In the genomic region with DNA sequence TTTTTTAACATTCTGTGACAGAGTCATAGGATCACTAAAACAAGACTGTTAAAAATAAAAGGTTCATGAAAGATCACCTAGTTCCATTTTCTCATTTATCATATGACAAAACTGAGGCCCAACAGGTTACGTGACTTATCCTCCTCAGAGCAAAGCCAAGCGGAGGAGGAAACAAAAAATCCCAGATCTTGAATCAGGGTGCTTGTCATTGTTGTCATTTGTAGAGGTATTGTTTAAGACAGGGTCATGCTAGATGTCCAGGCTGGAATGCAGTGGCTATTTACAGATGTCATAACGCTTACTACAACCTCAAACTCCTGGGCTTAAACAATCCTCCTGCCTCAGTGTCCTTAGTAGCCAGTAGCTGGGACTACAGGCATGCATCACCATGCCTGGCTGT, we compare ENCODE assay signal across 35 cellular contexts.
"Had no signal": no experiment of that assay in that cellular context is flagged by ENCODE, and none has a peak within 500 bp of the region (broad histone marks: within the 10 kb centered on the region; RNA-seq: fewer than 3 reads in every experiment).

No MANE protein-coding gene starts in this region.

- H3K9me3 Mint-ChIP-seq: activated naive CD8-positive, alpha-beta T cell treated with anti-CD3 and anti-CD28 coated beads, Interleukin-2, amount 10 ng/mL, durations not matched to agents 7 days and 5 days had no signal

- H3K4me1 ChIP-seq: ascending aorta had no signal

- H3K27me3 Mint-ChIP-seq: activated B cell treated with CpG ODN at 0.5 μM for 24 hours; activated CD4-positive, alpha-beta memory T cell treated with anti-CD3 and anti-CD28 coated beads, Interleukin-2, amount 10 ng/mL, durations not matched to agents 7 days and 5 days; activated CD4-positive, alpha-beta T cell treated with anti-CD3 and anti-CD28 coated beads, Interleukin-2, amount 10 ng/mL, durations not matched to agents 24 days and 14 days; activated CD8-positive, alpha-beta memory T cell treated with anti-CD3 and anti-CD28 coated beads, Interleukin-2, amount 10 ng/mL, durations not matched to agents 7 days and 5 days; activated naive CD4-positive, alpha-beta T cell treated with anti-CD3 and anti-CD28 coated beads, Interleukin-2, amount 10 ng/mL, durations not matched to agents 7 days and 5 days; activated naive CD4-positive, alpha-beta T cell treated with anti-CD3 and anti-CD28 coated beads, Interleukin-2, amount 50 U/mL, for 24 hours; activated naive CD8-positive, alpha-beta T cell; activated naive CD8-positive, alpha-beta T cell treated with anti-CD3 and anti-CD28 coated beads, Interleukin-2, amount 10 ng/mL, durations not matched to agents 7 days and 5 days; activated naive CD8-positive, alpha-beta T cell treated with anti-CD3 and anti-CD28 coated beads, Interleukin-2, amount 50 U/mL, for 24 hours; activated T-cell treated with anti-CD3 and anti-CD28 coated beads, Interleukin-2, amount 50 U/mL, for 24 hours; central memory CD8-positive, alpha-beta T cell had no signal

- H3K9me3 ChIP-seq: ascending aorta had no signal

- H3K27me3 ChIP-seq: ascending aorta, cardiac muscle cell had no signal

- DNase-seq: activated B cell treated with CpG ODN at 0.5 μM for 24 hours; activated CD4-positive, alpha-beta memory T cell treated with anti-CD3 and anti-CD28 coated beads, Interleukin-2, amount 10 ng/mL, durations not matched to agents 7 days and 5 days; activated CD4-positive, alpha-beta T cell treated with anti-CD3 and anti-CD28 coated beads for 4 hours; activated CD4-positive, alpha-beta T cell treated with anti-CD3 and anti-CD28 coated beads, Interleukin-2, amount 10 ng/mL, durations not matched to agents 24 days and 14 days; activated CD4-positive, alpha-beta T cell treated with anti-CD3 and anti-CD28 coated beads, Interleukin-2, amount 50 U/mL, for 48 hours; activated CD4-positive, CD25-positive, alpha-beta regulatory T cell treated with anti-CD3 and anti-CD28 coated beads, Interleukin-2, amount 50 U/mL, for 72 hours; activated CD8-positive, alpha-beta memory T cell treated with anti-CD3 and anti-CD28 coated beads for 24 hours; activated CD8-positive, alpha-beta memory T cell treated with anti-CD3 and anti-CD28 coated beads, Interleukin-2, amount 10 ng/mL, durations not matched to agents 7 days and 5 days; activated CD8-positive, alpha-beta memory T cell treated with anti-CD3 and anti-CD28 coated beads, Interleukin-2, amount 50 U/mL, for 48 hours; activated CD8-positive, alpha-beta T cell treated with anti-CD3 and anti-CD28 coated beads, Interleukin-2, amount 10 ng/mL, durations not matched to agents 7 days and 5 days; activated effector memory CD4-positive, alpha-beta T cell treated with Interleukin-2 at 50 U/mL for 16 hours; activated gamma-delta T cell; activated naive CD4-positive, alpha-beta T cell treated with anti-CD3 and anti-CD28 coated beads, Interleukin-2, amount 10 ng/mL, durations not matched to agents 7 days and 5 days; activated naive CD4-positive, alpha-beta T cell treated with Interleukin-2 at 50 U/mL for 16 hours; activated naive CD8-positive, alpha-beta T cell treated with anti-CD3 and anti-CD28 coated beads, Interleukin-2, amount 10 ng/mL, durations not matched to agents 7 days and 5 days; activated naive CD8-positive, alpha-beta T cell treated with anti-CD3 and anti-CD28 coated beads, Interleukin-2, amount 50 U/mL, for 24 hours; activated T-cell treated with anti-CD3 and anti-CD28 coated beads, Interleukin-2, amount 50 U/mL, for 24 hours; activated T-cell treated with anti-CD3 and anti-CD28 coated beads, Interleukin-2, amount 50 U/mL, for 48 hours; amygdala; anterior cingulate cortex; caudate nucleus; cerebellar nuclear complex; T-helper 1 cell; T-helper 2 cell; T-helper 9 cell had no signal

- H3K36me3 Mint-ChIP-seq: activated CD8-positive, alpha-beta memory T cell treated with anti-CD3 and anti-CD28 coated beads, Interleukin-2, amount 10 ng/mL, durations not matched to agents 7 days and 5 days; activated naive CD4-positive, alpha-beta T cell treated with anti-CD3 and anti-CD28 coated beads, Interleukin-2, amount 10 ng/mL, durations not matched to agents 7 days and 5 days; activated naive CD4-positive, alpha-beta T cell treated with anti-CD3 and anti-CD28 coated beads, Interleukin-2, amount 50 U/mL, for 24 hours; activated naive CD8-positive, alpha-beta T cell; activated naive CD8-positive, alpha-beta T cell treated with anti-CD3 and anti-CD28 coated beads, Interleukin-2, amount 10 ng/mL, durations not matched to agents 7 days and 5 days had no signal

- H3K4me3 Mint-ChIP-seq: activated B cell treated with CpG ODN at 0.5 μM for 24 hours; activated CD4-positive, alpha-beta memory T cell treated with anti-CD3 and anti-CD28 coated beads, Interleukin-2, amount 10 ng/mL, durations not matched to agents 7 days and 5 days; activated CD4-positive, alpha-beta T cell treated with anti-CD3 and anti-CD28 coated beads, Interleukin-2, amount 10 ng/mL, durations not matched to agents 24 days and 14 days; activated CD8-positive, alpha-beta memory T cell treated with anti-CD3 and anti-CD28 coated beads, Interleukin-2, amount 10 ng/mL, durations not matched to agents 7 days and 5 days; activated CD8-positive, alpha-beta T cell treated with anti-CD3 and anti-CD28 coated beads, Interleukin-2, amount 10 ng/mL, durations not matched to agents 7 days and 5 days; activated naive CD4-positive, alpha-beta T cell treated with anti-CD3 and anti-CD28 coated beads, Interleukin-2, amount 10 ng/mL, durations not matched to agents 7 days and 5 days; activated naive CD4-positive, alpha-beta T cell treated with anti-CD3 and anti-CD28 coated beads, Interleukin-2, amount 50 U/mL, for 24 hours; activated naive CD8-positive, alpha-beta T cell; activated naive CD8-positive, alpha-beta T cell treated with anti-CD3 and anti-CD28 coated beads, Interleukin-2, amount 10 ng/mL, durations not matched to agents 7 days and 5 days; activated naive CD8-positive, alpha-beta T cell treated with anti-CD3 and anti-CD28 coated beads, Interleukin-2, amount 50 U/mL, for 24 hours; activated T-cell treated with anti-CD3 and anti-CD28 coated beads, Interleukin-2, amount 50 U/mL, for 24 hours; brain; central memory CD8-positive, alpha-beta T cell; T-helper 1 cell treated with Interleukin-12 subunit alpha and Interleukin-12 subunit beta and Interleukin-4 antibody, amounts not matched to agents 30 μg/mL and 1 μg/mL, for 36 hours; T-helper 2 cell treated with Interferon-gamma antibody and Interleukin-4, amounts not matched to agents 5 μg/mL and 100 μg/mL, for 36 hours had no signal

- H3K4me3 ChIP-seq: ascending aorta, cardiac muscle cell had no signal

- H3K27ac Mint-ChIP-seq: activated B cell treated with CpG ODN at 0.5 μM for 24 hours; activated CD4-positive, alpha-beta memory T cell treated with anti-CD3 and anti-CD28 coated beads, Interleukin-2, amount 10 ng/mL, durations not matched to agents 7 days and 5 days; activated CD4-positive, alpha-beta T cell treated with anti-CD3 and anti-CD28 coated beads, Interleukin-2, amount 10 ng/mL, durations not matched to agents 24 days and 14 days; activated CD8-positive, alpha-beta memory T cell treated with anti-CD3 and anti-CD28 coated beads, Interleukin-2, amount 10 ng/mL, durations not matched to agents 7 days and 5 days; activated CD8-positive, alpha-beta T cell treated with anti-CD3 and anti-CD28 coated beads, Interleukin-2, amount 10 ng/mL, durations not matched to agents 7 days and 5 days; activated naive CD4-positive, alpha-beta T cell treated with anti-CD3 and anti-CD28 coated beads, Interleukin-2, amount 10 ng/mL, durations not matched to agents 7 days and 5 days; activated naive CD4-positive, alpha-beta T cell treated with anti-CD3 and anti-CD28 coated beads, Interleukin-2, amount 50 U/mL, for 24 hours; activated naive CD8-positive, alpha-beta T cell; activated naive CD8-positive, alpha-beta T cell treated with anti-CD3 and anti-CD28 coated beads, Interleukin-2, amount 10 ng/mL, durations not matched to agents 7 days and 5 days; activated naive CD8-positive, alpha-beta T cell treated with anti-CD3 and anti-CD28 coated beads, Interleukin-2, amount 50 U/mL, for 24 hours; activated T-cell treated with anti-CD3 and anti-CD28 coated beads, Interleukin-2, amount 50 U/mL, for 24 hours; activated T-helper 2 cell treated with anti-CD3 and anti-CD28 coated beads, Interferon-gamma antibody, Interleukin-2, Interleukin-4, amounts not matched to agents 10 μg/mL and 5 μg/mL and 100 μg/mL, durations not matched to agents 14 hours and 24 hours and 36 hours; T-helper 1 cell treated with Interleukin-12 subunit alpha and Interleukin-12 subunit beta and Interleukin-4 antibody, amounts not matched to agents 30 μg/mL and 1 μg/mL, for 36 hours; T-helper 2 cell treated with Interferon-gamma antibody and Interleukin-4, amounts not matched to agents 5 μg/mL and 100 μg/mL, for 36 hours had no signal

- H3K36me3 ChIP-seq: ascending aorta, cardiac muscle cell had no signal

- H3K4me1 Mint-ChIP-seq: activated B cell treated with CpG ODN at 0.5 μM for 24 hours; activated CD4-positive, alpha-beta memory T cell treated with anti-CD3 and anti-CD28 coated beads, Interleukin-2, amount 10 ng/mL, durations not matched to agents 7 days and 5 days; activated CD4-positive, alpha-beta T cell treated with anti-CD3 and anti-CD28 coated beads, Interleukin-2, amount 10 ng/mL, durations not matched to agents 24 days and 14 days; activated CD8-positive, alpha-beta memory T cell treated with anti-CD3 and anti-CD28 coated beads, Interleukin-2, amount 10 ng/mL, durations not matched to agents 7 days and 5 days; activated naive CD4-positive, alpha-beta T cell treated with anti-CD3 and anti-CD28 coated beads, Interleukin-2, amount 10 ng/mL, durations not matched to agents 7 days and 5 days; activated naive CD4-positive, alpha-beta T cell treated with anti-CD3 and anti-CD28 coated beads, Interleukin-2, amount 50 U/mL, for 24 hours; activated naive CD8-positive, alpha-beta T cell treated with anti-CD3 and anti-CD28 coated beads, Interleukin-2, amount 10 ng/mL, durations not matched to agents 7 days and 5 days; activated naive CD8-positive, alpha-beta T cell treated with anti-CD3 and anti-CD28 coated beads, Interleukin-2, amount 50 U/mL, for 24 hours; brain; central memory CD8-positive, alpha-beta T cell had no signal

- H3K27ac ChIP-seq: ascending aorta, cardiac muscle cell, VCaP had no signal

- ATAC-seq: activated CD8-positive, alpha-beta memory T cell treated with anti-CD3 and anti-CD28 coated beads, Interleukin-2, amount 10 ng/mL, durations not matched to agents 7 days and 5 days; activated CD8-positive, alpha-beta T cell treated with anti-CD3 and anti-CD28 coated beads, Interleukin-2, amount 10 ng/mL, durations not matched to agents 7 days and 5 days; activated naive CD8-positive, alpha-beta T cell treated with anti-CD3 and anti-CD28 coated beads, Interleukin-2, amount 50 U/mL, for 24 hours had no signal
